In the genomic region with DNA sequence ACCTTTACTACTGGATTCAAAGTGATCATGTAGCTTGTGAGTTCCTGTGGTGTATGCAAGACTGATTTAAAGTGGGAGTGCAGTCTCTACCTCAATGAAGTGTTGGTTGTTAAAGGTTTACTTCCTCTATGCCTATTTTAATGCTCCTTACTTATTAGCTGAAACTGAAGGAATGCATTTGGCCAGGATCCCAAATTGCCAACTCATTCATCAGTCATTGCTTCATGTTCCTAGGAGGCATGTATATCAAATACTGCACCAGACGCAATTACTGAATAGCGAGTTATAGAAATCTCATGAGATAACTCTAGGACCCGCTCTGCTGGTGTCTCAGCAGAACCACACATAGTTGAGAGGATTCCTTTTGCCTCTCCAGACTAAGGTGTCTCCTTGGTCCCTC, we compare ENCODE assay signal across 16 cellular contexts.
DNase-seq lines count a peak whose midpoint lies in the region; ATAC-seq and TF ChIP-seq lines count a peak whose summit lies in the region.
"Had no signal": no experiment of that assay in that cellular context is flagged by ENCODE, and none has a peak within 500 bp of the region (broad histone marks: within the 10 kb centered on the region; RNA-seq: fewer than 3 reads in every experiment).

No MANE protein-coding gene starts in this region.

- no peaks in the 10 kb centered on the region for H3K9me2 ChIP-seq in GM23248 (ENCODE audit: insufficient read depth)

- DNase-seq in GM23248 (peak; percentile 82), RPMI7951 (ENCODE audit: low read depth) (peak; percentile 83), epithelial cell of esophagus (ENCODE audit: low read depth) (peak; percentile 92), osteocyte (ENCODE audit: extremely low spot score, unreplicated experiment) (no peak), ureter (ENCODE audit: low spot score) (no peak)
- DNase-seq: DMS153, heart right ventricle, Kasumi-1, mucosa of descending colon, NCI-H510A, spleen, T-helper 17 cell had no signal

- whole genome bisulfite sequencing in GM23248 (ENCODE audit: low coverage in 1 of 2, low lambda C conversion rate in 2 of 2, missing lambda C conversion rate in 2 of 2), 2 experiments = 19 to 23% methylated on average over 3 of the region's 3 CpGs

- H3K27me3 Mint-ChIP-seq in osteocyte (ENCODE audit: unreplicated experiment) = no peaks in the 10 kb centered on the region
- H3K27me3 Mint-ChIP-seq: T-helper 17 cell had no signal

- H3K9ac ChIP-seq in GM23248 = no peak overlapping the region

- TF ChIP-seq CTCF in epithelial cell of esophagus (IDR thresholded peaks at IDR 0.05; ENCODE audit: insufficient read depth, low read depth, low read length, missing control alignments) (peak; percentile 26), osteocyte (IDR thresholded peaks at IDR 0.05) (peak; percentile 39)

- H3K27me3 ChIP-seq in GM23248 (replicated peaks; ENCODE audit: insufficient read depth) = no peaks in the 10 kb centered on the region
- H3K27me3 ChIP-seq: ascending aorta, heart right ventricle, spleen had no signal

- in situ Hi-C loops in GM23248 (cut with MboI) = no loop called here

- H3F3A ChIP-seq in GM23248 (ENCODE audit: insufficient read depth) = peaks cover 17% of the 10 kb centered on the region; the same call in 1 of the 2 replicates

- H3K36me3 Mint-ChIP-seq in osteocyte (ENCODE audit: unreplicated experiment) = no peaks in the 10 kb centered on the region

- peaks cover 35% of the 10 kb centered on the region for H3K4me1 ChIP-seq in GM23248 (ENCODE audit: insufficient read depth)

- ATAC-seq in HG02981 (IDR thresholded peaks at IDR 0.05; ENCODE audit: unreplicated experiment) (no peak), HG02840 (IDR thresholded peaks at IDR 0.05; ENCODE audit: low FRiP score, unreplicated experiment) (no peak), GM18505 (IDR thresholded peaks at IDR 0.05; ENCODE audit: unreplicated experiment) (no peak)
- ATAC-seq: heart right ventricle, mucosa of descending colon, T-helper 17 cell had no signal

- peaks cover 19% of the 10 kb centered on the region for H3K4me1 Mint-ChIP-seq in osteocyte (ENCODE audit: unreplicated experiment)
- H3K4me1 Mint-ChIP-seq: T-helper 17 cell had no signal

- no peak overlapping the region for H3K4me3 Mint-ChIP-seq in osteocyte (ENCODE audit: unreplicated experiment)
- H3K4me3 Mint-ChIP-seq: T-helper 17 cell had no signal

- H3K4me2 ChIP-seq in GM23248 (ENCODE audit: unreplicated experiment) = peak overlapping the region; percentile 21

- H3K9me3 Mint-ChIP-seq in osteocyte (ENCODE audit: unreplicated experiment) = no peaks in the 10 kb centered on the region

- H3K4me3 ChIP-seq in GM23248 = no peak overlapping the region
- H3K4me3 ChIP-seq in epithelial cell of esophagus (ENCODE audit: low read length) = no peak overlapping the region
- H3K4me3 ChIP-seq: ascending aorta, heart right ventricle, mucosa of descending colon, spleen had no signal

- no peak overlapping the region for H3K27ac Mint-ChIP-seq in osteocyte (ENCODE audit: unreplicated experiment)
- H3K27ac Mint-ChIP-seq: T-helper 17 cell had no signal

- H3K27ac ChIP-seq in GM23248 = no peak overlapping the region
- H3K27ac ChIP-seq: ascending aorta had no signal

- no peaks in the 10 kb centered on the region for H3K9me3 ChIP-seq in GM23248 (ENCODE audit: low read depth)
- H3K9me3 ChIP-seq: ascending aorta, heart right ventricle, mucosa of descending colon, spleen had no signal

- H2AFZ ChIP-seq in GM23248 = no peak overlapping the region

- H3K36me3 ChIP-seq in GM23248 (ENCODE audit: low read depth) = no peaks in the 10 kb centered on the region
- H3K36me3 ChIP-seq: ascending aorta, heart right ventricle, spleen had no signal

- H4K20me1 ChIP-seq in GM23248 (ENCODE audit: insufficient read depth) = no peaks in the 10 kb centered on the region

- H3K79me2 ChIP-seq in GM23248 (ENCODE audit: insufficient read depth) = no peaks in the 10 kb centered on the region

- TF ChIP-seq POLR2A in GM18505 (IDR thresholded peaks at IDR 0.05; ENCODE audit: borderline replicate concordance, extremely low read depth, insufficient read depth, insufficient read length) = no peak

Comparison
In these comparisons a context has a peak if more than half of its experiments do, and no peak if none do; other contexts are left out.
1. DNase-seq: peak in GM23248 (single experiment), RPMI7951 (single experiment) and epithelial cell of esophagus (single experiment); none in osteocyte (single experiment) and ureter (single experiment).